Comparison of ENCODE assay signal across 10 cellular contexts in the genomic region with DNA sequence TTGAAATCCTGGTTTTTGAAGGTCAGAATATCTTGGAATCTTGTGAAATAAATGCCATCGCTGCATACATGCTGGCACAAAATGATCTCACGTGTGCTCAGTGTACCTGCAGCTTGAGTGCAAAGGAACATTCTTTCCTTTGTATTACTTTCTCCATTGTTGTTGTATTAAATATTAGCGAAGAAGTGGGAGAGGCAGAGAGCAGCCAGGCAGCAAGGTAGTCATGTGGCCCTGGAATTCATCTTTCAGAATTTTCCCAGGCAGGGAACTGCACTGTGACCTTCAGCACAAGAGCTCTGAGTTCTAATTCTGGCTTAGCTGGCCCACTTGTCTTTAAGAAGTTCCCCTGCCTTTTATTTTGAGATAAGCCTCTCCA.
DNase-seq lines count a peak whose midpoint lies in the region; ATAC-seq and TF ChIP-seq lines count a peak whose summit lies in the region.
"Had no signal": no experiment of that assay in that cellular context is flagged by ENCODE, and none has a peak within 500 bp of the region (broad histone marks: within the 10 kb centered on the region; RNA-seq: fewer than 3 reads in every experiment).

No MANE protein-coding gene starts in this region.

- no peaks in the 10 kb centered on the region for H3K9me3 Mint-ChIP-seq in CD4-positive, alpha-beta T cell
- H3K9me3 Mint-ChIP-seq in HFFc6, result no peaks in the 10 kb centered on the region; the same call in none of the 2 replicates
- H3K9me3 Mint-ChIP-seq in effector memory CD8-positive, alpha-beta T cell, result no peaks in the 10 kb centered on the region

- peak overlapping the region; percentile 79 for H3K27ac Mint-ChIP-seq in CD4-positive, alpha-beta T cell
- H3K27ac Mint-ChIP-seq in HFFc6, result 0 out of 2 replicates have a peak overlapping the region, but pooled peaks have one; percentile 61
- H3K27ac Mint-ChIP-seq in effector memory CD8-positive, alpha-beta T cell, result peak overlapping the region; percentile 77 to 95

- peaks cover 80% of the 10 kb centered on the region for H3K4me1 Mint-ChIP-seq in CD4-positive, alpha-beta T cell (ENCODE audit: low read depth)
- peaks cover 64% of the 10 kb centered on the region for H3K4me1 Mint-ChIP-seq in HFFc6 (ENCODE audit: low read depth)
- H3K4me1 Mint-ChIP-seq in effector memory CD8-positive, alpha-beta T cell (ENCODE audit: low read depth in 2 of 2), result peaks cover 56 to 83% of the 10 kb centered on the region in 2 donors

- TF ChIP-seq CTCF in CD4-positive, alpha-beta T cell (IDR thresholded peaks at IDR 0.05), result no peak
- TF ChIP-seq CTCF in HFFc6 (IDR thresholded peaks at IDR 0.05) (no peak), neutrophil (IDR thresholded peaks at IDR 0.05) (no peak), Peyer's patch (IDR thresholded peaks at IDR 0.05) (no peak)

- no peak for ATAC-seq in CD4-positive, alpha-beta T cell (ENCODE audit: poor library complexity)
- ATAC-seq in effector memory CD8-positive, alpha-beta T cell (replicated peaks), result no peak
- ATAC-seq in GM19023 (IDR thresholded peaks at IDR 0.05; ENCODE audit: unreplicated experiment), result no peak

- TF ChIP-seq POLR2A in Peyer's patch (IDR thresholded peaks at IDR 0.05), result no peak

- POLR2A ChIA-PET in CD4-positive, alpha-beta T cell (lab: Charles Lee), result no interaction called here

- no peak overlapping the region for H3K4me3 Mint-ChIP-seq in CD4-positive, alpha-beta T cell
- H3K4me3 Mint-ChIP-seq in HFFc6, result no peak overlapping the region
- no peak overlapping the region for H3K4me3 Mint-ChIP-seq in effector memory CD8-positive, alpha-beta T cell

- H3K36me3 ChIP-seq in neutrophil, result no peaks in the 10 kb centered on the region
- H3K36me3 ChIP-seq in Peyer's patch, result no peaks in the 10 kb centered on the region

- no peak overlapping the region for H3K4me3 ChIP-seq in neutrophil (ENCODE audit: low read depth in 1 of 2, low read length in 1 of 2)
- H3K4me3 ChIP-seq in Peyer's patch, result no peak overlapping the region

- no peaks in the 10 kb centered on the region for H3K27me3 ChIP-seq in CD4-positive, alpha-beta T cell (ENCODE audit: control insufficient read depth, insufficient read depth, low read length)
- H3K27me3 ChIP-seq in neutrophil, result no peaks in the 10 kb centered on the region
- no peaks in the 10 kb centered on the region for H3K27me3 ChIP-seq in Peyer's patch

- no peak for DNase-seq in CD4-positive, alpha-beta T cell
- DNase-seq in HFFc6 (no peak), activated gamma-delta T cell treated with Interleukin-2 at 50 U/mL for 16 hours (no peak), Peyer's patch (no peak), DMS 273 (lab: John Stamatoyannopoulos, UW; ENCODE audit: unreplicated experiment) (no peak)
- DNase-seq in effector memory CD8-positive, alpha-beta T cell, result no peak
- DNase-seq: NCI-H1417; stimulated activated CD4-positive, alpha-beta T cell treated with anti-CD3 and anti-CD28 coated beads, Interleukin-4, amount 100 ng/mL, for 24 hours had no signal

- no peaks in the 10 kb centered on the region for H3K27me3 Mint-ChIP-seq in CD4-positive, alpha-beta T cell
- H3K27me3 Mint-ChIP-seq in HFFc6 (ENCODE audit: insufficient read depth), result no peaks in the 10 kb centered on the region; the same call in 1 of the 2 replicates
- no peaks in the 10 kb centered on the region for H3K27me3 Mint-ChIP-seq in effector memory CD8-positive, alpha-beta T cell

- no peak overlapping the region for H3K27ac ChIP-seq in CD4-positive, alpha-beta T cell (ENCODE audit: low read depth, low read length)
- H3K27ac ChIP-seq in neutrophil (peak overlapping the region; percentile 47), Peyer's patch (peak overlapping the region in 2 of 4 donors; percentile 8 to 35)

- intact Hi-C loops in CD4-positive, alpha-beta T cell (cut with DNase I, micrococcal nuclease), result no loop called here

- H3K9me3 ChIP-seq in CD4-positive, alpha-beta T cell (ENCODE audit: control insufficient read depth, low read length), result no peaks in the 10 kb centered on the region
- H3K9me3 ChIP-seq in neutrophil, result no peaks in the 10 kb centered on the region
- H3K9me3 ChIP-seq in Peyer's patch, result no peaks in the 10 kb centered on the region

- peaks cover 96% of the 10 kb centered on the region for H3K36me3 Mint-ChIP-seq in CD4-positive, alpha-beta T cell (ENCODE audit: low read depth)
- peaks cover 9% of the 10 kb centered on the region; the same call in 1 of the 2 replicates for H3K36me3 Mint-ChIP-seq in HFFc6 (ENCODE audit: low read depth)
- peaks cover 87% of the 10 kb centered on the region for H3K36me3 Mint-ChIP-seq in effector memory CD8-positive, alpha-beta T cell (ENCODE audit: insufficient read depth)

- H3K4me1 ChIP-seq in neutrophil (ENCODE audit: control insufficient read depth in 1 of 2, insufficient read depth in 1 of 2, low read depth in 1 of 2, low read length in 1 of 2), result peaks cover 21 to 27% of the 10 kb centered on the region in 2 experiments
- peaks cover 3 to 32% (median 8%) of the 10 kb centered on the region in 4 donors for H3K4me1 ChIP-seq in Peyer's patch

- CTCF ChIA-PET in CD4-positive, alpha-beta T cell (lab: Charles Lee), result no interaction called here
